In the genomic region with DNA sequence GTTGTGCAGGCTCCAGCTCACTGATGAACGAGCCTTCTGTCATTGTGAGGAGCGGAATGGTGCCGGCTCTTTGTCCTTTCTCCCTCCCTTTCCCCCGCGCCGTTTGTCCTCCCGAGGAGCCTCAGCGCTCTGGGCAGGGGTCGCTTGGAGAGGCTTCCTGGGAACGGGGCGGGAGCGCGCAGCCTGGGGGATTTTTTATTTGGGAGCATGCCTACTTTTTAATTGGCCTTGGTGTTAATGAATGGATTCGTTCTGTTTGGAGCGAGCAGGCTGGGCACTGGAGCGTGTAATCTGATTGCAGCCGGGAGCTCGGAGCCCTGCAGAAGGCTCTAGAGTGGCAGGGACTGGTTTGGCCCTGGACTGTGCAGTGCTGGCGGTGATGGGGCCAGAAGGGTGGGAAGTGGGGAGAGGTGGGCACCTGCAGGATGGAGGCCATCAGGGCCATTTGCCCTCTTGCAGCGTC, we compare ENCODE assay signal across 19 cellular contexts.
DNase-seq lines count a peak whose midpoint lies in the region; ATAC-seq lines count a peak whose summit lies in the region.
"Had no signal": no experiment of that assay in that cellular context is flagged by ENCODE, and none has a peak within 500 bp of the region (broad histone marks: within the 10 kb centered on the region; RNA-seq: fewer than 3 reads in every experiment).

No MANE protein-coding gene starts in this region.

- peak overlapping the region; percentile 68 for H3K27ac ChIP-seq in layer of hippocampus (ENCODE audit: low read depth, low read length)
- H3K27ac ChIP-seq: hepatocyte had no signal

- no peaks in the 10 kb centered on the region for H3K4me1 Mint-ChIP-seq in effector memory CD8-positive, alpha-beta T cell (ENCODE audit: low read depth in 2 of 2)
- H3K4me1 Mint-ChIP-seq in activated CD4-positive, alpha-beta T cell treated with anti-CD3 and anti-CD28 coated beads, Interleukin-2, amount 10 ng/mL, durations not matched to agents 24 days and 14 days, result no peaks in the 10 kb centered on the region
- H3K4me1 Mint-ChIP-seq: activated naive CD8-positive, alpha-beta T cell treated with anti-CD3 and anti-CD28 coated beads, Interleukin-2, amount 10 ng/mL, durations not matched to agents 7 days and 5 days had no signal

- no peak overlapping the region for H3K4me3 Mint-ChIP-seq in effector memory CD8-positive, alpha-beta T cell
- H3K4me3 Mint-ChIP-seq in activated CD4-positive, alpha-beta T cell treated with anti-CD3 and anti-CD28 coated beads, Interleukin-2, amount 10 ng/mL, durations not matched to agents 24 days and 14 days, result no peak overlapping the region
- H3K4me3 Mint-ChIP-seq: activated naive CD8-positive, alpha-beta T cell treated with anti-CD3 and anti-CD28 coated beads, Interleukin-2, amount 10 ng/mL, durations not matched to agents 7 days and 5 days had no signal

- H3K9me3 Mint-ChIP-seq in effector memory CD8-positive, alpha-beta T cell, result peaks cover 0 to 6% of the 10 kb centered on the region in 2 donors
- no peaks in the 10 kb centered on the region for H3K9me3 Mint-ChIP-seq in activated CD4-positive, alpha-beta T cell treated with anti-CD3 and anti-CD28 coated beads, Interleukin-2, amount 10 ng/mL, durations not matched to agents 24 days and 14 days
- H3K9me3 Mint-ChIP-seq: activated naive CD8-positive, alpha-beta T cell treated with anti-CD3 and anti-CD28 coated beads, Interleukin-2, amount 10 ng/mL, durations not matched to agents 7 days and 5 days had no signal

- intact Hi-C loops in activated CD4-positive, alpha-beta T cell treated with anti-CD3 and anti-CD28 coated beads, Interleukin-2, amount 10 ng/mL, durations not matched to agents 24 days and 14 days (cut with micrococcal nuclease), result no loop called here

- peak; percentile 33 for DNase-seq in NCI-H526 treated with DMSO at 0.1 percent for 48 hours (lab: John Stamatoyannopoulos, UW)
- DNase-seq in cerebellar cortex (ENCODE audit: low spot score), result peak; percentile 9
- DNase-seq in retina, result peak; percentile 93
- DNase-seq in effector memory CD8-positive, alpha-beta T cell, result no peak
- DNase-seq in MV-4-11 (lab: John Stamatoyannopoulos, UW), result no peak
- no peak for DNase-seq in activated CD4-positive, alpha-beta T cell treated with anti-CD3 and anti-CD28 coated beads, Interleukin-2, amount 10 ng/mL, durations not matched to agents 24 days and 14 days
- DNase-seq: activated CD8-positive, alpha-beta memory T cell treated with anti-CD3 and anti-CD28 coated beads for 24 hours; activated naive CD8-positive, alpha-beta T cell treated with anti-CD3 and anti-CD28 coated beads, Interleukin-2, amount 10 ng/mL, durations not matched to agents 7 days and 5 days; AML-193; GF-D8; HCEC 1CT; NCI-H2029 treated with DMSO at 0.1 percent for 48 hours; NCI-H510A; PC-3; stimulated activated CD4-positive, alpha-beta T cell treated with anti-CD3 and anti-CD28 coated beads, Interleukin-2, amount 100 ng/mL, for 24 hours had no signal

- H3K36me3 Mint-ChIP-seq in effector memory CD8-positive, alpha-beta T cell (ENCODE audit: insufficient read depth), result no peaks in the 10 kb centered on the region
- H3K36me3 Mint-ChIP-seq in activated CD4-positive, alpha-beta T cell treated with anti-CD3 and anti-CD28 coated beads, Interleukin-2, amount 10 ng/mL, durations not matched to agents 24 days and 14 days (ENCODE audit: low read depth), result no peaks in the 10 kb centered on the region
- H3K36me3 Mint-ChIP-seq: activated naive CD8-positive, alpha-beta T cell treated with anti-CD3 and anti-CD28 coated beads, Interleukin-2, amount 10 ng/mL, durations not matched to agents 7 days and 5 days had no signal

- peaks cover 0 to 9% of the 10 kb centered on the region in 2 donors for H3K27me3 Mint-ChIP-seq in effector memory CD8-positive, alpha-beta T cell
- no peaks in the 10 kb centered on the region for H3K27me3 Mint-ChIP-seq in activated CD4-positive, alpha-beta T cell treated with anti-CD3 and anti-CD28 coated beads, Interleukin-2, amount 10 ng/mL, durations not matched to agents 24 days and 14 days
- H3K27me3 Mint-ChIP-seq: activated naive CD8-positive, alpha-beta T cell treated with anti-CD3 and anti-CD28 coated beads, Interleukin-2, amount 10 ng/mL, durations not matched to agents 7 days and 5 days had no signal

- no peak overlapping the region for H3K27ac Mint-ChIP-seq in effector memory CD8-positive, alpha-beta T cell
- no peak overlapping the region for H3K27ac Mint-ChIP-seq in activated CD4-positive, alpha-beta T cell treated with anti-CD3 and anti-CD28 coated beads, Interleukin-2, amount 10 ng/mL, durations not matched to agents 24 days and 14 days
- H3K27ac Mint-ChIP-seq: activated naive CD8-positive, alpha-beta T cell treated with anti-CD3 and anti-CD28 coated beads, Interleukin-2, amount 10 ng/mL, durations not matched to agents 7 days and 5 days had no signal

- no peak for ATAC-seq in effector memory CD8-positive, alpha-beta T cell (replicated peaks)
- ATAC-seq: GM12878, K562, PC-3 had no signal

- no peaks in the 10 kb centered on the region for H3K27me3 ChIP-seq in layer of hippocampus (ENCODE audit: control insufficient read depth, insufficient read depth, low read length)
- H3K27me3 ChIP-seq: hepatocyte had no signal

Comparison
In these comparisons a context has a peak if more than half of its experiments do, and no peak if none do; other contexts are left out.
1. DNase-seq: peak in NCI-H526 treated with DMSO at 0.1 percent for 48 hours (single experiment), cerebellar cortex (single experiment) and retina (single experiment); none in effector memory CD8-positive, alpha-beta T cell (0 of 3), MV-4-11 (single experiment) and activated CD4-positive, alpha-beta T cell treated with anti-CD3 and anti-CD28 coated beads, Interleukin-2, amount 10 ng/mL, durations not matched to agents 24 days and 14 days (single experiment).